In genomic region chr19:23093832-23094231, GRCh38 we compare ENCODE assay signal across 27 cellular contexts. TPM values are rescaled to one million over a fixed set of nuclear protein-coding genes. Genes with fewer than 3 reads are reported as not detected.
"Had no signal": no experiment of that assay in that cellular context is flagged by ENCODE, and none has a peak within 500 bp of the region (broad histone marks: within the 10 kb centered on the region; RNA-seq: fewer than 3 reads in every experiment).

No MANE protein-coding gene starts in this region.

- H2AFZ ChIP-seq: parathyroid adenoma had no signal

- H3K4me1 Mint-ChIP-seq: naive B cell; nephron; stimulated activated memory B cell treated with anti-CD40 and anti-IgM and Interleukin-4, amounts not matched to agents 10 μg/mL and 1 μg/mL and 100 μg/mL, for 72 hours; stimulated activated naive CD8-positive, alpha-beta T cell treated with anti-CD3 and anti-CD28 coated beads, Interleukin-15, amount 100 ng/mL, for 72 hours had no signal

- H3K9ac ChIP-seq: parathyroid adenoma had no signal

- H3K27me3 ChIP-seq: dorsolateral prefrontal cortex, foreskin keratinocyte, right lobe of liver, spleen, testis, tibial nerve, upper lobe of right lung, vagina had no signal

- FAIRE-seq: endometrium had no signal

- H3K27ac Mint-ChIP-seq: naive B cell; nephron; stimulated activated memory B cell treated with anti-CD40 and anti-IgM and Interleukin-4, amounts not matched to agents 10 μg/mL and 1 μg/mL and 100 μg/mL, for 72 hours; stimulated activated naive CD8-positive, alpha-beta T cell treated with anti-CD3 and anti-CD28 coated beads, Interleukin-15, amount 100 ng/mL, for 72 hours had no signal

- DNase-seq: dorsolateral prefrontal cortex; effector CD8-positive, alpha-beta T cell; foreskin keratinocyte; left colon; left ventricle myocardium superior; mesenchymal stem cell; naive B cell; psoas muscle; retina; right lobe of liver; spleen; stimulated activated CD4-positive, alpha-beta T cell treated with anti-CD3 and anti-CD28 coated beads, Interleukin-15, amount 100 ng/mL, for 24 hours; stimulated activated CD4-positive, alpha-beta T cell treated with anti-CD3 and anti-CD28 coated beads, Interleukin-1b, Interleukin-23, amount 100 ng/mL, for 48 hours; stimulated activated CD4-positive, alpha-beta T cell treated with anti-CD3 and anti-CD28 coated beads, Interleukin-4, amount 100 ng/mL, for 24 hours; stimulated activated naive CD8-positive, alpha-beta T cell treated with anti-CD3 and anti-CD28 coated beads, Interleukin-15, amount 100 ng/mL, for 72 hours; testis; upper lobe of right lung had no signal

- H3K36me3 Mint-ChIP-seq: stimulated activated memory B cell treated with anti-CD40 and anti-IgM and Interleukin-4, amounts not matched to agents 10 μg/mL and 1 μg/mL and 100 μg/mL, for 72 hours had no signal

- H3K27ac ChIP-seq: coronary artery, dorsolateral prefrontal cortex, epithelial cell of prostate, foreskin keratinocyte, parathyroid adenoma, psoas muscle, right lobe of liver, spleen, testis, tibial nerve, upper lobe of right lung, vagina had no signal

- H3K4me3 Mint-ChIP-seq: naive B cell; nephron; stimulated activated memory B cell treated with anti-CD40 and anti-IgM and Interleukin-4, amounts not matched to agents 10 μg/mL and 1 μg/mL and 100 μg/mL, for 72 hours; stimulated activated naive CD8-positive, alpha-beta T cell treated with anti-CD3 and anti-CD28 coated beads, Interleukin-15, amount 100 ng/mL, for 72 hours had no signal

- H3K4me3 ChIP-seq: coronary artery, dorsolateral prefrontal cortex, lung, psoas muscle, right lobe of liver, spleen, testis, tibial nerve, upper lobe of right lung, vagina had no signal

- H3K27me3 Mint-ChIP-seq: naive B cell; stimulated activated memory B cell treated with anti-CD40 and anti-IgM and Interleukin-4, amounts not matched to agents 10 μg/mL and 1 μg/mL and 100 μg/mL, for 72 hours; stimulated activated naive CD8-positive, alpha-beta T cell treated with anti-CD3 and anti-CD28 coated beads, Interleukin-15, amount 100 ng/mL, for 72 hours had no signal

- H3K4me1 ChIP-seq: foreskin keratinocyte, parathyroid adenoma, psoas muscle, right lobe of liver, spleen, testis, tibial nerve, upper lobe of right lung, vagina had no signal

- ATAC-seq: foreskin keratinocyte; left colon; left ventricle myocardium superior; psoas muscle; stimulated activated naive CD8-positive, alpha-beta T cell treated with anti-CD3 and anti-CD28 coated beads, Interleukin-15, amount 100 ng/mL, for 72 hours had no signal

- H3K9me3 ChIP-seq: right lobe of liver, testis had no signal

- H3K36me3 ChIP-seq: right lobe of liver, spleen, tibial nerve, upper lobe of right lung, vagina had no signal

- H3K79me2 ChIP-seq: parathyroid adenoma had no signal

RNA-seq across cellular contexts. Expression of gene ZNF730, which starts 23.0 kb away (rescaled TPM):
- total RNA-seq: left ventricle myocardium superior, omental fat pad, right lobe of liver had no signal
